3 cellular contexts compared by ENCODE assay signal in the genomic region with DNA sequence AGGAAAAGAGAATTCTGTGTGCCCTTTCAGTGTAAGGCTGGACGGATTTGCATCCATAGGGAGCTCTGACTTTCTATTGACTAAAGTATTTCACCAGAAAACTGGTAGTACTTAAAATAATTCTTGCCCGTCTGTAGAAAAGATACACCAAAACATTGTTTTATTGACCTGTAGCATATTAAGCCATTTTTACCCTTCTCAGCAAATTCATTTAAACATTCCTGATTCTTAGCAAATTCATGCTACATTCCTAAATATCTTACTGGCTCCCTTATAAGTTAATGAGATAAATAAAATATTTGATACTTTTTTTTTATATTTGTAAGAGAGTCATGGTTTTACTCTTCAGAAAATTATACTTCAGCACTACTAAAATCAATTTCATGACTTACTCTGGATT.
A peak's percentile ranks its signal among the peaks of the same experiment; 100 is the strongest.
TF ChIP-seq lines count a peak whose summit lies in the region.

No MANE protein-coding gene starts in this region.

TF ChIP-seq in SK-N-SH, 30 proteins besides CTCF, POLR2A, EP300 and RAD21:
- no peak for TF ChIP-seq TEAD4 (IDR thresholded peaks at IDR 0.05; ENCODE audit: borderline replicate concordance, insufficient read depth)
- TF ChIP-seq SIN3A (IDR thresholded peaks at IDR 0.05; ENCODE audit: borderline replicate concordance, low read depth, low read length), result no peak
- no peak for TF ChIP-seq MXI1 (IDR thresholded peaks at IDR 0.05; ENCODE audit: low read depth, low read length)
- no peak for TF ChIP-seq EZH2phosphoT487 (IDR thresholded peaks at IDR 0.05; ENCODE audit: borderline replicate concordance, low read depth)
- TF ChIP-seq RFX5 (IDR thresholded peaks at IDR 0.05; ENCODE audit: low read length), result no peak
- no peak for TF ChIP-seq TCF12 (IDR thresholded peaks at IDR 0.05)
- no peak for TF ChIP-seq ELF1 (IDR thresholded peaks at IDR 0.05)
- no peak for TF ChIP-seq RXRA (IDR thresholded peaks at IDR 0.05; ENCODE audit: borderline replicate concordance, low read depth)
- TF ChIP-seq, protein P1, sequence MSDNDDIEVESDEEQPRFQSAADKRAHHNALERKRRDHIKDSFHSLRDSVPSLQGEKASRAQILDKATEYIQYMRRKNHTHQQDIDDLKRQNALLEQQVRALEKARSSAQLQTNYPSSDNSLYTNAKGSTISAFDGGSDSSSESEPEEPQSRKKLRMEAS (IDR thresholded peaks at IDR 0.05; ENCODE audit: low read depth), result no peak
- no peak for TF ChIP-seq YY1 (IDR thresholded peaks at IDR 0.05; ENCODE audit: low read depth)

TF ChIP-seq in SK-N-SH treated with all-trans-retinoic acid at 6 μM for 48 hours, 23 proteins besides CTCF, POLR2A, EP300 and RAD21:
- TF ChIP-seq, protein P2, sequence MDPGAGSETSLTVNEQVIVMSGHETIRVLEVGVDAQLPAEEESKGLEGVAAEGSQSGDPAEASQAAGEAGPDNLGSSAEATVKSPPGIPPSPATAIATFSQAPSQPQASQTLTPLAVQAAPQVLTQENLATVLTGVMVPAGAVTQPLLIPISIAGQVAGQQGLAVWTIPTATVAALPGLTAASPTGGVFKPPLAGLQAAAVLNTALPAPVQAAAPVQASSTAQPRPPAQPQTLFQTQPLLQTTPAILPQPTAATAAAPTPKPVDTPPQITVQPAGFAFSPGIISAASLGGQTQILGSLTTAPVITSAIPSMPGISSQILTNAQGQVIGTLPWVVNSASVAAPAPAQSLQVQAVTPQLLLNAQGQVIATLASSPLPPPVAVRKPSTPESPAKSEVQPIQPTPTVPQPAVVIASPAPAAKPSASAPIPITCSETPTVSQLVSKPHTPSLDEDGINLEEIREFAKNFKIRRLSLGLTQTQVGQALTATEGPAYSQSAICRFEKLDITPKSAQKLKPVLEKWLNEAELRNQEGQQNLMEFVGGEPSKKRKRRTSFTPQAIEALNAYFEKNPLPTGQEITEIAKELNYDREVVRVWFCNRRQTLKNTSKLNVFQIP (CRISPR knock-in tag; IDR thresholded peaks at IDR 0.05; ENCODE audit: borderline replicate concordance, low read depth), result no peak
- TF ChIP-seq PPARA (CRISPR knock-in tag; IDR thresholded peaks at IDR 0.05; ENCODE audit: borderline replicate concordance) (no peak), ESRRG (CRISPR knock-in tag; IDR thresholded peaks at IDR 0.05) (no peak), ARNTL (CRISPR knock-in tag; IDR thresholded peaks at IDR 0.05; ENCODE audit: borderline replicate concordance, low read depth) (no peak), ZFP30 (CRISPR knock-in tag; IDR thresholded peaks at IDR 0.05) (no peak), OSR1 (CRISPR knock-in tag; IDR thresholded peaks at IDR 0.05) (no peak), TCF4 (CRISPR knock-in tag; IDR thresholded peaks at IDR 0.05; ENCODE audit: borderline replicate concordance) (no peak), RARB (CRISPR knock-in tag; IDR thresholded peaks at IDR 0.05) (no peak), ZC3H10 (CRISPR knock-in tag; IDR thresholded peaks at IDR 0.05) (no peak), ZNF565 (CRISPR knock-in tag; conservative IDR thresholded peaks at IDR 0.05; ENCODE audit: low read depth) (no peak), ZNF70 (CRISPR knock-in tag; IDR thresholded peaks at IDR 0.05) (no peak), CSDC2 (CRISPR knock-in tag; IDR thresholded peaks at IDR 0.05) (no peak), SNAI2 (CRISPR knock-in tag; IDR thresholded peaks at IDR 0.05) (no peak), BACH2 (CRISPR knock-in tag; IDR thresholded peaks at IDR 0.05; ENCODE audit: borderline replicate concordance) (no peak), ZFP3 (CRISPR knock-in tag; IDR thresholded peaks at IDR 0.05) (no peak)
- TF ChIP-seq, protein P3, sequence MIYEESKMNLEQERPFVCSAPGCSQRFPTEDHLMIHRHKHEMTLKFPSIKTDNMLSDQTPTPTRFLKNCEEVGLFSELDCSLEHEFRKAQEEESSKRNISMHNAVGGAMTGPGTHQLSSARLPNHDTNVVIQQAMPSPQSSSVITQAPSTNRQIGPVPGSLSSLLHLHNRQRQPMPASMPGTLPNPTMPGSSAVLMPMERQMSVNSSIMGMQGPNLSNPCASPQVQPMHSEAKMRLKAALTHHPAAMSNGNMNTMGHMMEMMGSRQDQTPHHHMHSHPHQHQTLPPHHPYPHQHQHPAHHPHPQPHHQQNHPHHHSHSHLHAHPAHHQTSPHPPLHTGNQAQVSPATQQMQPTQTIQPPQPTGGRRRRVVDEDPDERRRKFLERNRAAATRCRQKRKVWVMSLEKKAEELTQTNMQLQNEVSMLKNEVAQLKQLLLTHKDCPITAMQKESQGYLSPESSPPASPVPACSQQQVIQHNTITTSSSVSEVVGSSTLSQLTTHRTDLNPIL (CRISPR knock-in tag; IDR thresholded peaks at IDR 0.05; ENCODE audit: low read depth), result no peak
- TF ChIP-seq, protein P4, sequence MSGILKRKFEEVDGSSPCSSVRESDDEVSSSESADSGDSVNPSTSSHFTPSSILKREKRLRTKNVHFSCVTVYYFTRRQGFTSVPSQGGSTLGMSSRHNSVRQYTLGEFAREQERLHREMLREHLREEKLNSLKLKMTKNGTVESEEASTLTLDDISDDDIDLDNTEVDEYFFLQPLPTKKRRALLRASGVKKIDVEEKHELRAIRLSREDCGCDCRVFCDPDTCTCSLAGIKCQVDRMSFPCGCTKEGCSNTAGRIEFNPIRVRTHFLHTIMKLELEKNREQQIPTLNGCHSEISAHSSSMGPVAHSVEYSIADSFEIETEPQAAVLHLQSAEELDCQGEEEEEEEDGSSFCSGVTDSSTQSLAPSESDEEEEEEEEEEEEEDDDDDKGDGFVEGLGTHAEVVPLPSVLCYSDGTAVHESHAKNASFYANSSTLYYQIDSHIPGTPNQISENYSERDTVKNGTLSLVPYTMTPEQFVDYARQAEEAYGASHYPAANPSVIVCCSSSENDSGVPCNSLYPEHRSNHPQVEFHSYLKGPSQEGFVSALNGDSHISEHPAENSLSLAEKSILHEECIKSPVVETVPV (CRISPR knock-in tag; IDR thresholded peaks at IDR 0.05), result no peak
- TF ChIP-seq, protein P5, sequence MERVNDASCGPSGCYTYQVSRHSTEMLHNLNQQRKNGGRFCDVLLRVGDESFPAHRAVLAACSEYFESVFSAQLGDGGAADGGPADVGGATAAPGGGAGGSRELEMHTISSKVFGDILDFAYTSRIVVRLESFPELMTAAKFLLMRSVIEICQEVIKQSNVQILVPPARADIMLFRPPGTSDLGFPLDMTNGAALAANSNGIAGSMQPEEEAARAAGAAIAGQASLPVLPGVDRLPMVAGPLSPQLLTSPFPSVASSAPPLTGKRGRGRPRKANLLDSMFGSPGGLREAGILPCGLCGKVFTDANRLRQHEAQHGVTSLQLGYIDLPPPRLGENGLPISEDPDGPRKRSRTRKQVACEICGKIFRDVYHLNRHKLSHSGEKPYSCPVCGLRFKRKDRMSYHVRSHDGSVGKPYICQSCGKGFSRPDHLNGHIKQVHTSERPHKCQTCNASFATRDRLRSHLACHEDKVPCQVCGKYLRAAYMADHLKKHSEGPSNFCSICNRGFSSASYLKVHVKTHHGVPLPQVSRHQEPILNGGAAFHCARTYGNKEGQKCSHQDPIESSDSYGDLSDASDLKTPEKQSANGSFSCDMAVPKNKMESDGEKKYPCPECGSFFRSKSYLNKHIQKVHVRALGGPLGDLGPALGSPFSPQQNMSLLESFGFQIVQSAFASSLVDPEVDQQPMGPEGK (CRISPR knock-in tag; IDR thresholded peaks at IDR 0.05; ENCODE audit: borderline replicate concordance), result no peak
TF ChIP-seq in SK-N-SH treated with all-trans-retinoic acid at 6 μM for 48 hours: peak in this region for 0.

TF ChIP-seq in K562, 482 proteins besides CTCF, POLR2A, EP300 and RAD21:
- TF ChIP-seq NONO (IDR thresholded peaks at IDR 0.05; ENCODE audit: low read depth in 2 of 2, low read length in 1 of 2), result no peak
- TF ChIP-seq, protein P6, sequence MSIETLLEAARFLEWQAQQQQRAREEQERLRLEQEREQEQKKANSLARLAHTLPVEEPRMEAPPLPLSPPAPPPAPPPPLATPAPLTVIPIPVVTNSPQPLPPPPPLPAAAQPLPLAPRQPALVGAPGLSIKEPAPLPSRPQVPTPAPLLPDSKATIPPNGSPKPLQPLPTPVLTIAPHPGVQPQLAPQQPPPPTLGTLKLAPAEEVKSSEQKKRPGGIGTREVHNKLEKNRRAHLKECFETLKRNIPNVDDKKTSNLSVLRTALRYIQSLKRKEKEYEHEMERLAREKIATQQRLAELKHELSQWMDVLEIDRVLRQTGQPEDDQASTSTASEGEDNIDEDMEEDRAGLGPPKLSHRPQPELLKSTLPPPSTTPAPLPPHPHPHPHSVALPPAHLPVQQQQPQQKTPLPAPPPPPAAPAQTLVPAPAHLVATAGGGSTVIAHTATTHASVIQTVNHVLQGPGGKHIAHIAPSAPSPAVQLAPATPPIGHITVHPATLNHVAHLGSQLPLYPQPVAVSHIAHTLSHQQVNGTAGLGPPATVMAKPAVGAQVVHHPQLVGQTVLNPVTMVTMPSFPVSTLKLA (conservative IDR thresholded peaks at IDR 0.05), result 0 out of 4 replicates have a peak, but pooled peaks of 1 of the 2 experiments have one; percentile 15
- TF ChIP-seq ZNF316 (IDR thresholded peaks at IDR 0.05), result peak; percentile 82
- no peak for TF ChIP-seq SAFB2 (IDR thresholded peaks at IDR 0.05; ENCODE audit: borderline replicate concordance, low read depth, low read length, severe bottlenecking)
- TF ChIP-seq, protein P7, sequence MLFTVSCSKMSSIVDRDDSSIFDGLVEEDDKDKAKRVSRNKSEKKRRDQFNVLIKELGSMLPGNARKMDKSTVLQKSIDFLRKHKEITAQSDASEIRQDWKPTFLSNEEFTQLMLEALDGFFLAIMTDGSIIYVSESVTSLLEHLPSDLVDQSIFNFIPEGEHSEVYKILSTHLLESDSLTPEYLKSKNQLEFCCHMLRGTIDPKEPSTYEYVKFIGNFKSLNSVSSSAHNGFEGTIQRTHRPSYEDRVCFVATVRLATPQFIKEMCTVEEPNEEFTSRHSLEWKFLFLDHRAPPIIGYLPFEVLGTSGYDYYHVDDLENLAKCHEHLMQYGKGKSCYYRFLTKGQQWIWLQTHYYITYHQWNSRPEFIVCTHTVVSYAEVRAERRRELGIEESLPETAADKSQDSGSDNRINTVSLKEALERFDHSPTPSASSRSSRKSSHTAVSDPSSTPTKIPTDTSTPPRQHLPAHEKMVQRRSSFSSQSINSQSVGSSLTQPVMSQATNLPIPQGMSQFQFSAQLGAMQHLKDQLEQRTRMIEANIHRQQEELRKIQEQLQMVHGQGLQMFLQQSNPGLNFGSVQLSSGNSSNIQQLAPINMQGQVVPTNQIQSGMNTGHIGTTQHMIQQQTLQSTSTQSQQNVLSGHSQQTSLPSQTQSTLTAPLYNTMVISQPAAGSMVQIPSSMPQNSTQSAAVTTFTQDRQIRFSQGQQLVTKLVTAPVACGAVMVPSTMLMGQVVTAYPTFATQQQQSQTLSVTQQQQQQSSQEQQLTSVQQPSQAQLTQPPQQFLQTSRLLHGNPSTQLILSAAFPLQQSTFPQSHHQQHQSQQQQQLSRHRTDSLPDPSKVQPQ (CRISPR knock-in tag; IDR thresholded peaks at IDR 0.05; ENCODE audit: borderline replicate concordance), result no peak
- TF ChIP-seq ARHGAP35 (IDR thresholded peaks at IDR 0.05; ENCODE audit: partially characterized antibody), result no peak
- TF ChIP-seq KLF16 (IDR thresholded peaks at IDR 0.05), result no peak
- TF ChIP-seq STAT5B (CRISPR knock-in tag; IDR thresholded peaks at IDR 0.05), result no peak
- no peak for TF ChIP-seq EZH2 (IDR thresholded peaks at IDR 0.05; ENCODE audit: borderline replicate concordance, low read depth, low read length)
- TF ChIP-seq ZNF589 (CRISPR knock-in tag; IDR thresholded peaks at IDR 0.05; ENCODE audit: low read depth), result peak; percentile 11; the same call in 1 of the 2 replicates
- TF ChIP-seq MAFG (tag; conservative IDR thresholded peaks at IDR 0.05), result 0 out of 2 replicates have a peak, but pooled peaks have one; percentile 23
- TF ChIP-seq, protein P8, sequence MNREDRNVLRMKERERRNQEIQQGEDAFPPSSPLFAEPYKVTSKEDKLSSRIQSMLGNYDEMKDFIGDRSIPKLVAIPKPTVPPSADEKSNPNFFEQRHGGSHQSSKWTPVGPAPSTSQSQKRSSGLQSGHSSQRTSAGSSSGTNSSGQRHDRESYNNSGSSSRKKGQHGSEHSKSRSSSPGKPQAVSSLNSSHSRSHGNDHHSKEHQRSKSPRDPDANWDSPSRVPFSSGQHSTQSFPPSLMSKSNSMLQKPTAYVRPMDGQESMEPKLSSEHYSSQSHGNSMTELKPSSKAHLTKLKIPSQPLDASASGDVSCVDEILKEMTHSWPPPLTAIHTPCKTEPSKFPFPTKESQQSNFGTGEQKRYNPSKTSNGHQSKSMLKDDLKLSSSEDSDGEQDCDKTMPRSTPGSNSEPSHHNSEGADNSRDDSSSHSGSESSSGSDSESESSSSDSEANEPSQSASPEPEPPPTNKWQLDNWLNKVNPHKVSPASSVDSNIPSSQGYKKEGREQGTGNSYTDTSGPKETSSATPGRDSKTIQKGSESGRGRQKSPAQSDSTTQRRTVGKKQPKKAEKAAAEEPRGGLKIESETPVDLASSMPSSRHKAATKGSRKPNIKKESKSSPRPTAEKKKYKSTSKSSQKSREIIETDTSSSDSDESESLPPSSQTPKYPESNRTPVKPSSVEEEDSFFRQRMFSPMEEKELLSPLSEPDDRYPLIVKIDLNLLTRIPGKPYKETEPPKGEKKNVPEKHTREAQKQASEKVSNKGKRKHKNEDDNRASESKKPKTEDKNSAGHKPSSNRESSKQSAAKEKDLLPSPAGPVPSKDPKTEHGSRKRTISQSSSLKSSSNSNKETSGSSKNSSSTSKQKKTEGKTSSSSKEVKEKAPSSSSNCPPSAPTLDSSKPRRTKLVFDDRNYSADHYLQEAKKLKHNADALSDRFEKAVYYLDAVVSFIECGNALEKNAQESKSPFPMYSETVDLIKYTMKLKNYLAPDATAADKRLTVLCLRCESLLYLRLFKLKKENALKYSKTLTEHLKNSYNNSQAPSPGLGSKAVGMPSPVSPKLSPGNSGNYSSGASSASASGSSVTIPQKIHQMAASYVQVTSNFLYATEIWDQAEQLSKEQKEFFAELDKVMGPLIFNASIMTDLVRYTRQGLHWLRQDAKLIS (CRISPR knock-in tag; IDR thresholded peaks at IDR 0.05), result 0 out of 2 replicates have a peak, but pooled peaks have one; percentile 9
- 0 out of 2 replicates have a peak, but pooled peaks have one; percentile 4 for TF ChIP-seq NR2C1 (IDR thresholded peaks at IDR 0.05)
- no peak for TF ChIP-seq NR2C1 (tag; IDR thresholded peaks at IDR 0.05)
- TF ChIP-seq NFXL1 (CRISPR knock-in tag; IDR thresholded peaks at IDR 0.05), result no peak
- TF ChIP-seq C11orf30 (IDR thresholded peaks at IDR 0.05; ENCODE audit: low read depth), result peak; percentile 71; the same call in 1 of the 2 replicates
- TF ChIP-seq, protein P9, sequence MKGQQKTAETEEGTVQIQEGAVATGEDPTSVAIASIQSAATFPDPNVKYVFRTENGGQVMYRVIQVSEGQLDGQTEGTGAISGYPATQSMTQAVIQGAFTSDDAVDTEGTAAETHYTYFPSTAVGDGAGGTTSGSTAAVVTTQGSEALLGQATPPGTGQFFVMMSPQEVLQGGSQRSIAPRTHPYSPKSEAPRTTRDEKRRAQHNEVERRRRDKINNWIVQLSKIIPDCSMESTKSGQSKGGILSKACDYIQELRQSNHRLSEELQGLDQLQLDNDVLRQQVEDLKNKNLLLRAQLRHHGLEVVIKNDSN (CRISPR knock-in tag; IDR thresholded peaks at IDR 0.05), result no peak
- no peak for TF ChIP-seq CBX5 (IDR thresholded peaks at IDR 0.05; ENCODE audit: borderline replicate concordance, low read depth)
- TF ChIP-seq, protein P10, sequence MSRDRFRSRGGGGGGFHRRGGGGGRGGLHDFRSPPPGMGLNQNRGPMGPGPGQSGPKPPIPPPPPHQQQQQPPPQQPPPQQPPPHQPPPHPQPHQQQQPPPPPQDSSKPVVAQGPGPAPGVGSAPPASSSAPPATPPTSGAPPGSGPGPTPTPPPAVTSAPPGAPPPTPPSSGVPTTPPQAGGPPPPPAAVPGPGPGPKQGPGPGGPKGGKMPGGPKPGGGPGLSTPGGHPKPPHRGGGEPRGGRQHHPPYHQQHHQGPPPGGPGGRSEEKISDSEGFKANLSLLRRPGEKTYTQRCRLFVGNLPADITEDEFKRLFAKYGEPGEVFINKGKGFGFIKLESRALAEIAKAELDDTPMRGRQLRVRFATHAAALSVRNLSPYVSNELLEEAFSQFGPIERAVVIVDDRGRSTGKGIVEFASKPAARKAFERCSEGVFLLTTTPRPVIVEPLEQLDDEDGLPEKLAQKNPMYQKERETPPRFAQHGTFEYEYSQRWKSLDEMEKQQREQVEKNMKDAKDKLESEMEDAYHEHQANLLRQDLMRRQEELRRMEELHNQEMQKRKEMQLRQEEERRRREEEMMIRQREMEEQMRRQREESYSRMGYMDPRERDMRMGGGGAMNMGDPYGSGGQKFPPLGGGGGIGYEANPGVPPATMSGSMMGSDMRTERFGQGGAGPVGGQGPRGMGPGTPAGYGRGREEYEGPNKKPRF (IDR thresholded peaks at IDR 0.05; ENCODE audit: low read depth, low read length), result no peak
